ENCODE assay signal across 1 cellular context in the genomic region with DNA sequence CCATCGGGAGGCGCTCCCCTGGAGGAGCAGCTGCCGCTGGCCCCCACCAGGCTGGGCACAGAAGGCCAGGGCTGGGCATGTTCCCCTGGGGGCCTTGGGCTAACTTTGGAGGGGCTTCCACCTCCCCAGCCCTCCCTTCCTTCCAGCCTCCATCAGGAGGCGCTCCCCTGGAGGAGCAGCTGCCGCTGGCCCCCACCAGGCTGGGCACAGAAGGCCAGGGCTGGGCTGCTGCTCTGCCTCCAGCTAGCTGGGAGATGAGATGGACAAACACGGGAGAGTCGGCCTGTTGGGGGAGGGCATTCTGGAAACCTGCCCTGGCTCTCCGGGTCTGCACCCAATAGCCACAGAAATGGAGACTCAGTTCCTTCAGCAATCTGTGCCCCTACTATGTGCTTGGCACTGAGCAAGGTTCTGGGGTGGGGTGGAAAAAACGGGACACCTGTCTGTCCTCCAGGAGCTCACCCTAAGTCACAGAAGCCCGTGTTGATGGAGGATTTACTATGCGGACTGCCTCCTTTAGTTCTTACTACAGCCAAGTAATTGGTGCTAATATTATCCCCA.
TF ChIP-seq lines count a peak whose summit lies in the region.

No MANE protein-coding gene starts in this region.

TF ChIP-seq in A549, 52 proteins besides CTCF, POLR2A, EP300 and RAD21:
- no peak for TF ChIP-seq JUNB (IDR thresholded peaks at IDR 0.05)
- TF ChIP-seq TP53 (CRISPR knock-in tag; IDR thresholded peaks at IDR 0.05), result no peak
- no peak for TF ChIP-seq ESRRA (IDR thresholded peaks at IDR 0.05; ENCODE audit: borderline replicate concordance, low read length)
- no peak for TF ChIP-seq NR3C1 (IDR thresholded peaks at IDR 0.05)
- no peak for TF ChIP-seq HOXB5 (CRISPR knock-in tag; IDR thresholded peaks at IDR 0.05)
- TF ChIP-seq HEYL (CRISPR knock-in tag; IDR thresholded peaks at IDR 0.05), result no peak
- no peak for TF ChIP-seq FOXS1 (CRISPR knock-in tag; IDR thresholded peaks at IDR 0.05)
- no peak for TF ChIP-seq RARB (CRISPR knock-in tag; IDR thresholded peaks at IDR 0.05)
- no peak for TF ChIP-seq CHD2 (IDR thresholded peaks at IDR 0.05; ENCODE audit: low read length, partially characterized antibody)
- TF ChIP-seq, protein P1, sequence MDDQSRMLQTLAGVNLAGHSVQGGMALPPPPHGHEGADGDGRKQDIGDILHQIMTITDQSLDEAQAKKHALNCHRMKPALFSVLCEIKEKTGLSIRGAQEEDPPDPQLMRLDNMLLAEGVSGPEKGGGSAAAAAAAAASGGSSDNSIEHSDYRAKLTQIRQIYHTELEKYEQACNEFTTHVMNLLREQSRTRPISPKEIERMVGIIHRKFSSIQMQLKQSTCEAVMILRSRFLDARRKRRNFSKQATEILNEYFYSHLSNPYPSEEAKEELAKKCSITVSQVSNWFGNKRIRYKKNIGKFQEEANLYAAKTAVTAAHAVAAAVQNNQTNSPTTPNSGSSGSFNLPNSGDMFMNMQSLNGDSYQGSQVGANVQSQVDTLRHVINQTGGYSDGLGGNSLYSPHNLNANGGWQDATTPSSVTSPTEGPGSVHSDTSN (IDR thresholded peaks at IDR 0.05), result no peak
- TF ChIP-seq, protein P2, sequence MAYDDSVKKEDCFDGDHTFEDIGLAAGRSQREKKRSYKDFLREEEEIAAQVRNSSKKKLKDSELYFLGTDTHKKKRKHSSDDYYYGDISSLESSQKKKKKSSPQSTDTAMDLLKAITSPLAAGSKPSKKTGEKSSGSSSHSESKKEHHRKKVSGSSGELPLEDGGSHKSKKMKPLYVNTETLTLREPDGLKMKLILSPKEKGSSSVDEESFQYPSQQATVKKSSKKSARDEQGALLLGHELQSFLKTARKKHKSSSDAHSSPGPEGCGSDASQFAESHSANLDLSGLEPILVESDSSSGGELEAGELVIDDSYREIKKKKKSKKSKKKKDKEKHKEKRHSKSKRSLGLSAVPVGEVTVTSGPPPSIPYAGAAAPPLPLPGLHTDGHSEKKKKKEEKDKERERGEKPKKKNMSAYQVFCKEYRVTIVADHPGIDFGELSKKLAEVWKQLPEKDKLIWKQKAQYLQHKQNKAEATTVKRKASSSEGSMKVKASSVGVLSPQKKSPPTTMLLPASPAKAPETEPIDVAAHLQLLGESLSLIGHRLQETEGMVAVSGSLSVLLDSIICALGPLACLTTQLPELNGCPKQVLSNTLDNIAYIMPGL (CRISPR knock-in tag; IDR thresholded peaks at IDR 0.05; ENCODE audit: borderline replicate concordance), result no peak
- TF ChIP-seq, protein P3, sequence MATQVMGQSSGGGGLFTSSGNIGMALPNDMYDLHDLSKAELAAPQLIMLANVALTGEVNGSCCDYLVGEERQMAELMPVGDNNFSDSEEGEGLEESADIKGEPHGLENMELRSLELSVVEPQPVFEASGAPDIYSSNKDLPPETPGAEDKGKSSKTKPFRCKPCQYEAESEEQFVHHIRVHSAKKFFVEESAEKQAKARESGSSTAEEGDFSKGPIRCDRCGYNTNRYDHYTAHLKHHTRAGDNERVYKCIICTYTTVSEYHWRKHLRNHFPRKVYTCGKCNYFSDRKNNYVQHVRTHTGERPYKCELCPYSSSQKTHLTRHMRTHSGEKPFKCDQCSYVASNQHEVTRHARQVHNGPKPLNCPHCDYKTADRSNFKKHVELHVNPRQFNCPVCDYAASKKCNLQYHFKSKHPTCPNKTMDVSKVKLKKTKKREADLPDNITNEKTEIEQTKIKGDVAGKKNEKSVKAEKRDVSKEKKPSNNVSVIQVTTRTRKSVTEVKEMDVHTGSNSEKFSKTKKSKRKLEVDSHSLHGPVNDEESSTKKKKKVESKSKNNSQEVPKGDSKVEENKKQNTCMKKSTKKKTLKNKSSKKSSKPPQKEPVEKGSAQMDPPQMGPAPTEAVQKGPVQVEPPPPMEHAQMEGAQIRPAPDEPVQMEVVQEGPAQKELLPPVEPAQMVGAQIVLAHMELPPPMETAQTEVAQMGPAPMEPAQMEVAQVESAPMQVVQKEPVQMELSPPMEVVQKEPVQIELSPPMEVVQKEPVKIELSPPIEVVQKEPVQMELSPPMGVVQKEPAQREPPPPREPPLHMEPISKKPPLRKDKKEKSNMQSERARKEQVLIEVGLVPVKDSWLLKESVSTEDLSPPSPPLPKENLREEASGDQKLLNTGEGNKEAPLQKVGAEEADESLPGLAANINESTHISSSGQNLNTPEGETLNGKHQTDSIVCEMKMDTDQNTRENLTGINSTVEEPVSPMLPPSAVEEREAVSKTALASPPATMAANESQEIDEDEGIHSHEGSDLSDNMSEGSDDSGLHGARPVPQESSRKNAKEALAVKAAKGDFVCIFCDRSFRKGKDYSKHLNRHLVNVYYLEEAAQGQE (IDR thresholded peaks at IDR 0.05), result no peak
- TF ChIP-seq HDAC2 (IDR thresholded peaks at IDR 0.05), result no peak
- TF ChIP-seq FOSB (CRISPR knock-in tag; IDR thresholded peaks at IDR 0.05), result no peak
